Comparison of ENCODE assay signal across 8 cellular contexts in the genomic region with DNA sequence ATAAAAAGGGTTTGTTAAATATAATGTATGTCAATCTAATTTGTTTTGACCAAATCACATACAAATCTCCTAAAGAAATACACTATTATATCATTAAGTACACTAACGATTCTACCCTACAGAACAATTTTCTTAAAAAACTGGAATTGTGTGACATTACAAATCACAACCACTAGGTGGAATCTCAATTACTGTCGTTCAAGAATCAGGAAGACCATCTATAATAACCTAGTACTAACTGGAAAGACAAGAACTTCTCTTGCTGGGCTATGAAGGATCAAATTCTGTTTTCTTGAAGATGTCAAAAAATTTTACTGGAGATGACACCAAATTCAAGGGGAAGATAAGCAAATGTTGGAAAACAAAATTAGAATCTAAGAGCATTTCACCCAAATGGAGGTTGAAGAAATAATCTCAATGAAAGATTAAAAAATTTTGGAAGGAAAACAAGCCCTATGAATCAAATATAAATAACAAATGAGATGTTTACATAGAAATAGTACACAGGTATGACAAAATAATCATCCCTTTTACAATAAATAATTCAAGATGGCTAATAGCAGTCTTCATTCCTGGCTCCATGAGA.
DNase-seq lines count a peak whose midpoint lies in the region; ATAC-seq and TF ChIP-seq lines count a peak whose summit lies in the region.

No MANE protein-coding gene starts in this region.

- intact Hi-C loops in right lobe of liver (cut with DNase I): loop anchor here in 1 of 2 donors (10.0 kb wide), 1 partner anchor 198 kb away; no protein-coding TSS in a partner anchor

- H3K4me3 ChIP-seq in brain microvascular endothelial cell (ENCODE audit: low read depth, low read length) (no peak overlapping the region), right lobe of liver (no peak overlapping the region)

- H3K4me1 ChIP-seq in right lobe of liver: no peaks in the 10 kb centered on the region

- in situ Hi-C loops in brain microvascular endothelial cell (cut with HindIII; ENCODE audit: low pct_ligation_motif_present, low sequenced_read_pairs): no loop called here

- WGBS in right lobe of liver (ENCODE audit: insufficient coverage, low coverage, low lambda C conversion rate, missing lambda C conversion rate): 10% methylated on average over 2 of the region's 2 CpGs

- H3K36me3 ChIP-seq in brain microvascular endothelial cell (replicated peaks) (peaks cover 3% of the 10 kb centered on the region), right lobe of liver (no peaks in the 10 kb centered on the region)

- H3K27me3 ChIP-seq in brain microvascular endothelial cell (replicated peaks): no peaks in the 10 kb centered on the region
- no peaks in the 10 kb centered on the region for H3K27me3 ChIP-seq in right lobe of liver

- H3K9me3 ChIP-seq in right lobe of liver: no peaks in the 10 kb centered on the region

- TF ChIP-seq CTCF in brain microvascular endothelial cell (IDR thresholded peaks at IDR 0.05; ENCODE audit: low read depth, low read length, missing control alignments) (peak; percentile 36), right lobe of liver (IDR thresholded peaks at IDR 0.05) (peak; percentile 45 to 67 (median 52))

- ATAC-seq in GM21619 (IDR thresholded peaks at IDR 0.05; ENCODE audit: unreplicated experiment) (peak; percentile 70), right lobe of liver (peak; percentile 51 to 71 (median 61))

- DNase-seq in EL (peak; percentile 47), NCI-H146 treated with DMSO at 0.1 percent for 48 hours (lab: John Stamatoyannopoulos, UW; ENCODE audit: unreplicated experiment) (peak; percentile 20), brain microvascular endothelial cell (no peak), right lobe of liver (no peak), UCSD-AML1 (lab: John Stamatoyannopoulos, UW; ENCODE audit: unreplicated experiment) (no peak), HK-2 (ENCODE audit: unreplicated experiment) (no peak)
- no peak for DNase-seq in activated naive CD4-positive, alpha-beta T cell (lab: John Stamatoyannopoulos, UW)

- no peak for TF ChIP-seq POLR2A in right lobe of liver (IDR thresholded peaks at IDR 0.05)

- H3K27ac ChIP-seq in brain microvascular endothelial cell: no peak overlapping the region
- H3K27ac ChIP-seq in right lobe of liver: no peak overlapping the region

Comparison
In these comparisons a context has a peak if more than half of its experiments do, and no peak if none do; other contexts are left out.
1. DNase-seq: peak in EL (single experiment) and NCI-H146 treated with DMSO at 0.1 percent for 48 hours (single experiment); none in brain microvascular endothelial cell (single experiment), right lobe of liver (0 of 3), activated naive CD4-positive, alpha-beta T cell (0 of 4), UCSD-AML1 (single experiment) and HK-2 (single experiment).